2 cellular contexts compared by ENCODE assay signal in genomic region chr4:84814100-84814750, GRCh38.
A peak's percentile ranks its signal among the peaks of the same experiment; 100 is the strongest.
TF ChIP-seq lines count a peak whose summit lies in the region.

No MANE protein-coding gene starts in this region.

TF ChIP-seq in K562, 482 proteins besides CTCF, POLR2A, EP300 and RAD21 (continued from another document):
- no peak for TF ChIP-seq RNF219 (CRISPR knock-in tag; IDR thresholded peaks at IDR 0.05)
- TF ChIP-seq MAZ (CRISPR knock-in tag; conservative IDR thresholded peaks at IDR 0.05 in 1 of 2, IDR thresholded peaks at IDR 0.05 in 1 of 2), result 0 out of 4 replicates have a peak, but pooled peaks of 1 of the 2 experiments have one; percentile 14
- TF ChIP-seq LEF1 (IDR thresholded peaks at IDR 0.05), result peak; percentile 34; the same call in 1 of the 2 replicates
- no peak for TF ChIP-seq NR2F6 (CRISPR knock-in tag; IDR thresholded peaks at IDR 0.05)
- peak in 1 of 2 experiments; percentile 43; a peak in 1 of 4 replicates for TF ChIP-seq TRIM24 (IDR thresholded peaks at IDR 0.05)
- TF ChIP-seq SMARCE1 (IDR thresholded peaks at IDR 0.05), result peak; percentile 72
- peak; percentile 93 for TF ChIP-seq JUN (IDR thresholded peaks at IDR 0.05; ENCODE audit: borderline replicate concordance, low read depth, low read length)
- TF ChIP-seq JUN (CRISPR knock-in tag; IDR thresholded peaks at IDR 0.05; ENCODE audit: borderline replicate concordance), result no peak
- peak; percentile 51 for TF ChIP-seq FOS (IDR thresholded peaks at IDR 0.05; ENCODE audit: extremely low read depth, insufficient read length)
- no peak for TF ChIP-seq PTTG1 (tag; IDR thresholded peaks at IDR 0.05; ENCODE audit: low read depth)
- peak; percentile 65 for TF ChIP-seq CEBPB (tag; IDR thresholded peaks at IDR 0.05)
- TF ChIP-seq L3MBTL2 (IDR thresholded peaks at IDR 0.05), result 0 out of 2 replicates have a peak, but pooled peaks have one; percentile 23
- peak; percentile 19 to 23; a peak in 1 of 4 replicates for TF ChIP-seq FOXK2 (conservative IDR thresholded peaks at IDR 0.05 in 1 of 2, IDR thresholded peaks at IDR 0.05 in 1 of 2; ENCODE audit: low read depth in 2 of 2)
- 0 out of 4 replicates have a peak, but pooled peaks of 1 of the 2 experiments have one; percentile 24 for TF ChIP-seq UBTF (IDR thresholded peaks at IDR 0.05; ENCODE audit: borderline replicate concordance in 1 of 2, low read depth in 2 of 2, low read length in 2 of 2)
- TF ChIP-seq ZNF436 (CRISPR knock-in tag; IDR thresholded peaks at IDR 0.05), result no peak
- TF ChIP-seq SMAD4 (CRISPR knock-in tag; conservative IDR thresholded peaks at IDR 0.05), result 0 out of 2 replicates have a peak, but pooled peaks have one; percentile 40

TF ChIP-seq in HepG2, 621 proteins besides CTCF, POLR2A, EP300 and RAD21 (continued from another document):
- TF ChIP-seq ATF3 (CRISPR knock-in tag; IDR thresholded peaks at IDR 0.05) (0 out of 2 replicates have a peak, but pooled peaks have one; percentile 19), TBX3 (IDR thresholded peaks at IDR 0.05; ENCODE audit: borderline replicate concordance) (no peak), JUN (CRISPR knock-in tag; IDR thresholded peaks at IDR 0.05) (no peak), HMGXB3 (CRISPR knock-in tag; IDR thresholded peaks at IDR 0.05; ENCODE audit: borderline replicate concordance) (no peak), TBP (CRISPR knock-in tag; IDR thresholded peaks at IDR 0.05) (no peak), SOX13 (IDR thresholded peaks at IDR 0.05) (no peak), SOX13 (CRISPR knock-in tag; conservative IDR thresholded peaks at IDR 0.05 in 1 of 2, IDR thresholded peaks at IDR 0.05 in 1 of 2) (peak in 1 of 2 experiments; percentile 46; a peak in 1 of 4 replicates), HMGA1 (CRISPR knock-in tag; conservative IDR thresholded peaks at IDR 0.05) (no peak), ZNF850 (CRISPR knock-in tag; conservative IDR thresholded peaks at IDR 0.05) (no peak), HIVEP1 (CRISPR knock-in tag; IDR thresholded peaks at IDR 0.05) (no peak), E2F5 (CRISPR knock-in tag; conservative IDR thresholded peaks at IDR 0.05) (no peak), GTF3A (CRISPR knock-in tag; conservative IDR thresholded peaks at IDR 0.05) (no peak), KDM2A (CRISPR knock-in tag; IDR thresholded peaks at IDR 0.05; ENCODE audit: borderline replicate concordance, low read depth) (no peak), NR2C2 (CRISPR knock-in tag; IDR thresholded peaks at IDR 0.05; ENCODE audit: borderline replicate concordance) (no peak), SP140L (CRISPR knock-in tag; IDR thresholded peaks at IDR 0.05; ENCODE audit: borderline replicate concordance) (no peak), SOX5 (CRISPR knock-in tag; IDR thresholded peaks at IDR 0.05; ENCODE audit: borderline replicate concordance) (peak; percentile 14; the same call in 1 of the 2 replicates), ZNF737 (CRISPR knock-in tag; IDR thresholded peaks at IDR 0.05; ENCODE audit: borderline replicate concordance) (no peak), HNRNPH1 (optimal IDR thresholded peaks at IDR 0.05; ENCODE audit: low read depth, low read length) (no peak), ZNF772 (CRISPR knock-in tag; IDR thresholded peaks at IDR 0.05) (no peak), JUNB (CRISPR knock-in tag; IDR thresholded peaks at IDR 0.05; ENCODE audit: borderline replicate concordance) (no peak), IKZF4 (CRISPR knock-in tag; IDR thresholded peaks at IDR 0.05; ENCODE audit: borderline replicate concordance, low read depth, not compliant biosample characterization) (no peak), ZNF782 (CRISPR knock-in tag; IDR thresholded peaks at IDR 0.05; ENCODE audit: borderline replicate concordance) (no peak), TP53 (CRISPR knock-in tag; conservative IDR thresholded peaks at IDR 0.05) (no peak), ZNF552 (CRISPR knock-in tag; IDR thresholded peaks at IDR 0.05; ENCODE audit: borderline replicate concordance) (no peak), ZBTB3 (CRISPR knock-in tag; IDR thresholded peaks at IDR 0.05; ENCODE audit: borderline replicate concordance, low read depth) (no peak), ZNF646 (CRISPR knock-in tag; IDR thresholded peaks at IDR 0.05) (no peak), ZNF3 (CRISPR knock-in tag; IDR thresholded peaks at IDR 0.05) (no peak), HNRNPUL1 (IDR thresholded peaks at IDR 0.05; ENCODE audit: low read depth, low read length) (no peak), FOXA3 (CRISPR knock-in tag; IDR thresholded peaks at IDR 0.05) (peak; percentile 68), MIER2 (CRISPR knock-in tag; IDR thresholded peaks at IDR 0.05) (no peak), ZNF326 (CRISPR knock-in tag; IDR thresholded peaks at IDR 0.05; ENCODE audit: borderline replicate concordance) (no peak), ZNF180 (CRISPR knock-in tag; IDR thresholded peaks at IDR 0.05; ENCODE audit: borderline replicate concordance, low read depth) (no peak), ZNF280B (CRISPR knock-in tag; IDR thresholded peaks at IDR 0.05; ENCODE audit: borderline replicate concordance) (no peak), KAT2B (IDR thresholded peaks at IDR 0.05; ENCODE audit: borderline replicate concordance, low read depth, low read length) (no peak), GATAD1 (CRISPR knock-in tag; IDR thresholded peaks at IDR 0.05) (no peak), ZFP90 (CRISPR knock-in tag; IDR thresholded peaks at IDR 0.05; ENCODE audit: borderline replicate concordance) (no peak)
